ENCODE assay signal across 8 cellular contexts in genomic region chr15:68187559-68187958, GRCh38. TPM values are rescaled to one million over a fixed set of nuclear protein-coding genes. Genes with fewer than 3 reads are reported as not detected.
DNase-seq lines count a peak whose midpoint lies in the region; ATAC-seq and TF ChIP-seq lines count a peak whose summit lies in the region.

No MANE protein-coding gene starts in this region.

- H3K79me2 ChIP-seq in fibroblast of lung (ENCODE audit: control insufficient read depth, insufficient read depth, low read length) (no peaks in the 10 kb centered on the region), PC-3 (ENCODE audit: low read length) (no peaks in the 10 kb centered on the region)

- peak; percentile 88 for DNase-seq in EH (ENCODE audit: low read depth)
- DNase-seq in RWPE1 (ENCODE audit: low spot score): peak; percentile 49
- peak; percentile 86 to 90 for DNase-seq in fibroblast of lung (ENCODE audit: low read depth in 2 of 2)
- DNase-seq in retinal pigment epithelial cell (ENCODE audit: low read depth): peak; percentile 29
- DNase-seq in DMS79 treated with DMSO at 0.1 percent for 48 hours (lab: John Stamatoyannopoulos, UW): no peak
- DNase-seq in PC-3: no peak
- no peak for DNase-seq in activated CD4-positive, alpha-beta T cell treated with anti-CD3 and anti-CD28 coated beads for 1 hour

- no peaks in the 10 kb centered on the region for H3F3A ChIP-seq in PC-3 (ENCODE audit: low read length, unreplicated experiment)

- H3K9me2 ChIP-seq in PC-3 (replicated peaks; ENCODE audit: low read length): no peaks in the 10 kb centered on the region

- no peaks in the 10 kb centered on the region for H4K20me1 ChIP-seq in fibroblast of lung (ENCODE audit: control insufficient read depth, extremely low read depth, insufficient read depth, low read length)
- no peaks in the 10 kb centered on the region for H4K20me1 ChIP-seq in PC-3 (ENCODE audit: low read length)

- H3K4me2 ChIP-seq in fibroblast of lung (ENCODE audit: extremely low read depth, insufficient read depth, low read length): peak overlapping the region; percentile 75
- H3K4me2 ChIP-seq in PC-3 (ENCODE audit: low read length): no peak overlapping the region

- CTCF ChIA-PET in RWPE1 (lab: Yijun Ruan, JAX) (no interaction called here), PC-3 (lab: Charles Lee) (no interaction called here)

- ATAC-seq in PC-3 (no peak; the same call in 1 of the 2 replicates), HG03354 (IDR thresholded peaks at IDR 0.05; ENCODE audit: poor library complexity, severe bottlenecking, unreplicated experiment) (no peak)

- H3K4me3 ChIP-seq in fibroblast of lung (replicated peaks in 1 of 4; ENCODE audit: control extremely low read depth in 1 of 4, insufficient read depth in 1 of 4, low read depth in 3 of 4, low read length in 4 of 4) (peak overlapping the region in 3 of 4 experiments; percentile 14 to 50 (median 24)), retinal pigment epithelial cell (ENCODE audit: low read length) (no peak overlapping the region), PC-3 (ENCODE audit: low read length) (no peak overlapping the region)

- H2AFZ ChIP-seq in fibroblast of lung (ENCODE audit: low read length) (peak overlapping the region; percentile 19), PC-3 (ENCODE audit: low read length) (no peak overlapping the region)

- H3K4me1 ChIP-seq in fibroblast of lung (ENCODE audit: control insufficient read depth, extremely low read depth, insufficient read depth, low read length) (peaks cover 7% of the 10 kb centered on the region), PC-3 (ENCODE audit: insufficient read depth, low read length) (no peaks in the 10 kb centered on the region)

- H3K36me3 ChIP-seq in fibroblast of lung (ENCODE audit: control insufficient read depth, insufficient read depth, low read length): peaks cover 5% of the 10 kb centered on the region
- H3K36me3 ChIP-seq in PC-3 (ENCODE audit: low read depth, low read length): peaks cover 30% of the 10 kb centered on the region

- H3K9ac ChIP-seq in fibroblast of lung (ENCODE audit: insufficient read depth, low read length) (no peak overlapping the region), PC-3 (ENCODE audit: low read length) (no peak overlapping the region)

- peak overlapping the region; percentile 79 for H3K27ac ChIP-seq in RWPE1
- H3K27ac ChIP-seq in fibroblast of lung (ENCODE audit: insufficient read depth, low read length): peak overlapping the region; percentile 56
- H3K27ac ChIP-seq in PC-3 (ENCODE audit: low read length): no peak overlapping the region

- H3K27me3 ChIP-seq in fibroblast of lung (ENCODE audit: control insufficient read depth, insufficient read depth, low read length) (no peaks in the 10 kb centered on the region), PC-3 (ENCODE audit: low read length) (no peaks in the 10 kb centered on the region)

- H3K9me3 ChIP-seq in fibroblast of lung (ENCODE audit: control insufficient read depth, insufficient read depth, low read depth, low read length): no peaks in the 10 kb centered on the region
- no peaks in the 10 kb centered on the region for H3K9me3 ChIP-seq in PC-3 (ENCODE audit: low read length)

- TF ChIP-seq CTCF in RWPE1 (conservative IDR thresholded peaks at IDR 0.05; ENCODE audit: low read depth) (no peak), fibroblast of lung (conservative IDR thresholded peaks at IDR 0.05 in 1 of 2, IDR thresholded peaks at IDR 0.05 in 1 of 2; ENCODE audit: low read depth in 1 of 2, low read length in 2 of 2) (no peak), retinal pigment epithelial cell (conservative IDR thresholded peaks at IDR 0.05; ENCODE audit: low read depth, low read length) (no peak), PC-3 (conservative IDR thresholded peaks at IDR 0.05; ENCODE audit: low read depth, low read length) (no peak)

- intact Hi-C loops in PC-3 (cut with micrococcal nuclease): no loop called here

- POLR2A ChIA-PET in RWPE1 (lab: Yijun Ruan, JAX; ENCODE audit: low non-redundant PET) (no interaction called here), PC-3 (lab: Charles Lee; ENCODE audit: unreplicated experiment) (no interaction called here)

- BruUV-seq in PC-3 (replicated peaks; lab: Mats Ljungman, UMichigan): no TSS peak

RNA-seq across cellular contexts. Expression of gene CALML4, which starts 17.6 kb away (rescaled TPM):
- total RNA-seq in fibroblast of lung (1.0 and 1.8 TPM in 2 replicates), PC-3 (2014; rRNA removed) (4.5 and 4.8 TPM in 2 replicates)
- 1.5 and 2.0 TPM in 2 replicates for polyA plus RNA-seq in fibroblast of lung
- 1.9 and 2.0 TPM in 2 replicates for polyA plus RNA-seq in fibroblast of lung (2012)
- polyA minus RNA-seq in fibroblast of lung (ENCODE audit: low replicate concordance): 0.44 TPM in 1 of 2 replicates, not detected in the other

RNA-seq across cellular contexts. Expression of gene CLN6, which starts 42.0 kb away (rescaled TPM):
- total RNA-seq in fibroblast of lung (5.6 and 6.2 TPM in 2 replicates), PC-3 (2014; rRNA removed) (33.4 and 42.2 TPM in 2 replicates)
- 16.1 and 31.2 TPM in 2 replicates for polyA plus RNA-seq in fibroblast of lung
- polyA plus RNA-seq in fibroblast of lung (2012): 12.1 and 29.9 TPM in 2 replicates
- polyA minus RNA-seq in fibroblast of lung (ENCODE audit: low replicate concordance): 51.9 and 109 TPM in 2 replicates

Comparison
In these comparisons a context has a peak if more than half of its experiments do, and no peak if none do; other contexts are left out.
1. DNase-seq: peak in EH (single experiment), RWPE1 (single experiment), fibroblast of lung (2 of 2) and retinal pigment epithelial cell (single experiment); none in DMS79 treated with DMSO at 0.1 percent for 48 hours (single experiment), PC-3 (single experiment) and activated CD4-positive, alpha-beta T cell treated with anti-CD3 and anti-CD28 coated beads for 1 hour (single experiment).
2. H3K4me3 ChIP-seq: peak in fibroblast of lung (3 of 4); none in retinal pigment epithelial cell (single experiment) and PC-3 (single experiment).